In genomic region chr3:121552797-121553196, GRCh38 we compare ENCODE assay signal across 21 cellular contexts. TPM values are rescaled to one million over a fixed set of nuclear protein-coding genes. Genes with fewer than 3 reads are reported as not detected.
"Had no signal": no experiment of that assay in that cellular context is flagged by ENCODE, and none has a peak within 500 bp of the region (broad histone marks: within the 10 kb centered on the region; RNA-seq: fewer than 3 reads in every experiment).

No MANE protein-coding gene starts in this region.

- H3K4me1 ChIP-seq: upper lobe of left lung had no signal

- H3K4me3 ChIP-seq: cardiac muscle cell, thoracic aorta, upper lobe of left lung had no signal

- H3K27ac Mint-ChIP-seq: activated naive CD4-positive, alpha-beta T cell treated with anti-CD3 and anti-CD28 coated beads, Interleukin-2, amount 50 U/mL, for 72 hours; dendritic cell treated with granulocyte-macrophage colony-stimulating factor and Interleukin-4, amounts not matched to agents 40 ng/mL and 50 ng/mL, for 4 days; naive thymus-derived CD8-positive, alpha-beta T cell; stimulated activated naive B cell treated with anti-CD40 and anti-IgM and Interleukin-4, amounts not matched to agents 10 μg/mL and 1 μg/mL and 100 μg/mL, for 72 hours had no signal

- H3K9me3 Mint-ChIP-seq: activated naive CD4-positive, alpha-beta T cell treated with anti-CD3 and anti-CD28 coated beads, Interleukin-2, amount 50 U/mL, for 72 hours; dendritic cell treated with granulocyte-macrophage colony-stimulating factor and Interleukin-4, amounts not matched to agents 40 ng/mL and 50 ng/mL, for 4 days; naive thymus-derived CD8-positive, alpha-beta T cell; stimulated activated naive B cell treated with anti-CD40 and anti-IgM and Interleukin-4, amounts not matched to agents 10 μg/mL and 1 μg/mL and 100 μg/mL, for 72 hours had no signal

- H3K27me3 Mint-ChIP-seq: dendritic cell treated with granulocyte-macrophage colony-stimulating factor and Interleukin-4, amounts not matched to agents 40 ng/mL and 50 ng/mL, for 4 days had no signal

- H3K9me3 ChIP-seq: adrenal gland, heart right ventricle, thoracic aorta, upper lobe of left lung had no signal

- ATAC-seq: activated naive CD4-positive, alpha-beta T cell treated with anti-CD3 and anti-CD28 coated beads, Interleukin-2, amount 50 U/mL, for 72 hours; esophagus mucosa; heart right ventricle; naive thymus-derived CD8-positive, alpha-beta T cell; stimulated activated naive B cell treated with anti-CD40 and anti-IgM and Interleukin-4, amounts not matched to agents 10 μg/mL and 1 μg/mL and 100 μg/mL, for 72 hours had no signal

- H3K27me3 ChIP-seq: adrenal gland, cardiac muscle cell, heart right ventricle, upper lobe of left lung had no signal

- DNase-seq: activated CD4-positive, alpha-beta T cell treated with anti-CD3 and anti-CD28 coated beads for 1 hour; activated CD4-positive, alpha-beta T cell treated with anti-CD3 and anti-CD28 coated beads, Interleukin-2, amount 50 U/mL, for 4 hours; activated gamma-delta T cell treated with Interleukin-2 at 50 U/mL for 16 hours; adrenal gland; effector CD8-positive, alpha-beta T cell; heart right ventricle; left ventricle myocardium superior; mesenchymal stem cell; naive thymus-derived CD8-positive, alpha-beta T cell; stimulated activated naive B cell treated with anti-CD40 and anti-IgM and Interleukin-4, amounts not matched to agents 10 μg/mL and 1 μg/mL and 100 μg/mL, for 72 hours; upper lobe of left lung; WERI-Rb-1 had no signal

- H3K36me3 Mint-ChIP-seq: activated naive CD4-positive, alpha-beta T cell treated with anti-CD3 and anti-CD28 coated beads, Interleukin-2, amount 50 U/mL, for 72 hours; stimulated activated naive B cell treated with anti-CD40 and anti-IgM and Interleukin-4, amounts not matched to agents 10 μg/mL and 1 μg/mL and 100 μg/mL, for 72 hours had no signal

- H3K36me3 ChIP-seq: adrenal gland, cardiac muscle cell, heart right ventricle, thoracic aorta, upper lobe of left lung, WERI-Rb-1 had no signal

- H3K4me3 Mint-ChIP-seq: dendritic cell treated with granulocyte-macrophage colony-stimulating factor and Interleukin-4, amounts not matched to agents 40 ng/mL and 50 ng/mL, for 4 days; naive thymus-derived CD8-positive, alpha-beta T cell; stimulated activated naive B cell treated with anti-CD40 and anti-IgM and Interleukin-4, amounts not matched to agents 10 μg/mL and 1 μg/mL and 100 μg/mL, for 72 hours had no signal

- H3K27ac ChIP-seq: cardiac muscle cell, heart right ventricle, thoracic aorta, WERI-Rb-1 had no signal

RNA-seq across cellular contexts. Expression of gene ARGFX, which starts 15.0 kb away (rescaled TPM):
- total RNA-seq: activated naive CD4-positive, alpha-beta T cell treated with anti-CD3 and anti-CD28 coated beads, Interleukin-2, amount 50 U/mL, for 72 hours; adrenal gland; cardiac muscle cell; chondrocyte; esophagus mucosa; heart right ventricle; kidney epithelial cell; left ventricle myocardium superior; mucosa of gallbladder; naive thymus-derived CD8-positive, alpha-beta T cell; renal cortical epithelial cell; thoracic aorta; upper lobe of left lung had no signal
- polyA plus RNA-seq: adrenal gland; cardiac muscle cell; heart right ventricle; naive thymus-derived CD8-positive, alpha-beta T cell had no signal

RNA-seq across cellular contexts. Expression of gene FBXO40, which starts 40.4 kb away (rescaled TPM):
- total RNA-seq: activated naive CD4-positive, alpha-beta T cell treated with anti-CD3 and anti-CD28 coated beads, Interleukin-2, amount 50 U/mL, for 72 hours; chondrocyte; esophagus mucosa; kidney epithelial cell; naive thymus-derived CD8-positive, alpha-beta T cell; renal cortical epithelial cell; thoracic aorta; upper lobe of left lung had no signal
